31 cellular contexts compared by ENCODE assay signal in the genomic region with DNA sequence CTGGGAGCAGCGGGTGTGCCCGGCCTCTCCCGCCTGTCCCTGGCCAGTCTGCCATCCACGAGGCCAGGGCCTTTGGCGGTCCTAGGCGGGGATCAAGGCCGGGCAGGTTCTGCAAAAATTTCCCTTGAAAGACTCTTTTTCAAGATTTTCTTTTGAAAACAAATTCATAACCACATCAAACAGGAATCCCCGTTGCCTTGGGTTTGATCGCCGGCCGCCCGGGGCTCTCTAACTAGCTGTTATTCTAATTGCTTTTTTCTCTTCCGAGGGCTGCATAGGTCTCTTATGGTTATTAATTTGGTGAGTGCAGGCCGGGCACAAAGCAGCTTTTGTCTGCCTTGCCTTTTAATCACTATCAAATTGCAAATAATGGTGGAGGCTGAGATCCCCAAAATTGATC.
"Had no signal": no experiment of that assay in that cellular context is flagged by ENCODE, and none has a peak within 500 bp of the region (broad histone marks: within the 10 kb centered on the region; RNA-seq: fewer than 3 reads in every experiment).

No MANE protein-coding gene starts in this region.

- H3K9me3 ChIP-seq: SJSA1, SK-N-SH had no signal

- ATAC-seq: activated T-helper 17 cell treated with anti-CD3 and anti-CD28 coated beads, Interleukin-2, amount 50 U/mL, for 72 hours had no signal

- H3K27ac ChIP-seq: KMS-11, SJSA1, WERI-Rb-1 had no signal

- H3K4me2 ChIP-seq: KMS-11, SK-N-SH had no signal

- DNase-seq: activated CD4-positive, alpha-beta memory T cell treated with anti-CD3 and anti-CD28 coated beads, Interleukin-2, amount 10 ng/mL, durations not matched to agents 7 days and 5 days; activated CD4-positive, alpha-beta T cell treated with anti-CD3 and anti-CD28 coated beads for 1 hour; activated CD4-positive, alpha-beta T cell treated with anti-CD3 and anti-CD28 coated beads for 48 hours; activated CD4-positive, CD25-positive, alpha-beta regulatory T cell; activated effector memory CD4-positive, alpha-beta T cell treated with anti-CD3 and anti-CD28 coated beads, Interleukin-2, amount 50 U/mL, for 16 hours; activated naive CD4-positive, alpha-beta T cell; activated naive CD4-positive, alpha-beta T cell treated with anti-CD3 and anti-CD28 coated beads, Interleukin-2, amount 50 U/mL, for 16 hours; activated T-cell treated with anti-CD3 and anti-CD28 coated beads, Interleukin-2, amount 50 U/mL, for 1 hour; activated T-cell treated with anti-CD3 and anti-CD28 coated beads, Interleukin-2, amount 50 U/mL, for 72 hours; amniotic stem cell; aorta; MM.1S; MV-4-11; NCI-H1092; NCI-H1417; NCI-H146; NCI-H187; NCI-H2029 treated with DMSO at 0.1 percent for 48 hours; NCI-H2107; NCI-H2171; NCI-H510A treated with DMSO at 0.1 percent for 48 hours; NCI-H69; NK-92 treated with Interleukin-12 subunit alpha and Interleukin-12 subunit beta, amount 100 ng/mL, for 24 hours; SHP77; SK-N-SH; T-helper 1 cell; T1000; WERI-Rb-1 had no signal

- H3K36me3 ChIP-seq: SJSA1, WERI-Rb-1 had no signal

- H3K9ac ChIP-seq: KMS-11, SK-N-SH had no signal

- H3K4me3 ChIP-seq: SJSA1 had no signal
